ENCODE assay signal across 20 cellular contexts in genomic region chr17:39541652-39542051, GRCh38.
DNase-seq lines count a peak whose midpoint lies in the region; ATAC-seq, FAIRE-seq and TF ChIP-seq lines count a peak whose summit lies in the region.
"Had no signal": no experiment of that assay in that cellular context is flagged by ENCODE, and none has a peak within 500 bp of the region (broad histone marks: within the 10 kb centered on the region; RNA-seq: fewer than 3 reads in every experiment).

No MANE protein-coding gene starts in this region.

- no peak for TF ChIP-seq POLR2A in endothelial cell of umbilical vein (IDR thresholded peaks at IDR 0.05; ENCODE audit: low read depth, low read length)

- no peaks in the 10 kb centered on the region for H3K9me3 Mint-ChIP-seq in activated T-helper 17 cell treated with anti-CD3 and anti-CD28 coated beads, Interleukin-2, amount 50 U/mL, for 72 hours
- H3K9me3 Mint-ChIP-seq in dendritic cell treated with granulocyte-macrophage colony-stimulating factor and Interleukin-4, amounts not matched to agents 40 ng/mL and 50 ng/mL, for 4 days: no peaks in the 10 kb centered on the region
- no peaks in the 10 kb centered on the region for H3K9me3 Mint-ChIP-seq in Calu3 (ENCODE audit: low read depth, unreplicated experiment)
- H3K9me3 Mint-ChIP-seq: CD4-positive, alpha-beta memory T cell had no signal

- BruUV-seq in endothelial cell of umbilical vein (replicated peaks; lab: Mats Ljungman, UMichigan) (no TSS peak), Calu3 (replicated peaks; lab: Mats Ljungman, UMichigan) (no TSS peak)

- H3K9ac ChIP-seq in endothelial cell of umbilical vein (replicated peaks; ENCODE audit: extremely low read depth, insufficient read depth, low read length): no peak overlapping the region
- H3K9ac ChIP-seq: GM23248 had no signal

- intact Hi-C loops in dendritic cell treated with granulocyte-macrophage colony-stimulating factor and Interleukin-4, amounts not matched to agents 40 ng/mL and 50 ng/mL, for 4 days (cut with micrococcal nuclease): no loop called here
- intact Hi-C loops in endothelial cell of umbilical vein (cut with micrococcal nuclease) (no loop called here), Calu3 (cut with micrococcal nuclease; ENCODE audit: unreplicated experiment) (no loop called here)

- no peak overlapping the region for H3K4me2 ChIP-seq in endothelial cell of umbilical vein (ENCODE audit: insufficient read depth, low read length)
- H3K4me2 ChIP-seq in osteoblast (ENCODE audit: insufficient read depth, low read length): no peak overlapping the region
- H3K4me2 ChIP-seq: A549 had no signal

- no peak overlapping the region for H3K4me3 Mint-ChIP-seq in activated T-helper 17 cell treated with anti-CD3 and anti-CD28 coated beads, Interleukin-2, amount 50 U/mL, for 72 hours
- no peak overlapping the region for H3K4me3 Mint-ChIP-seq in dendritic cell treated with granulocyte-macrophage colony-stimulating factor and Interleukin-4, amounts not matched to agents 40 ng/mL and 50 ng/mL, for 4 days
- no peak overlapping the region for H3K4me3 Mint-ChIP-seq in Calu3 (ENCODE audit: low read depth, unreplicated experiment)
- H3K4me3 Mint-ChIP-seq: CD4-positive, alpha-beta memory T cell had no signal

- H3K79me2 ChIP-seq in endothelial cell of umbilical vein (ENCODE audit: control insufficient read depth, insufficient read depth, low read length) (no peaks in the 10 kb centered on the region), osteoblast (ENCODE audit: insufficient read depth, low read length) (no peaks in the 10 kb centered on the region)

- no peaks in the 10 kb centered on the region for H3K9me1 ChIP-seq in endothelial cell of umbilical vein (replicated peaks; ENCODE audit: control insufficient read depth, extremely low read depth, insufficient read depth, low read length)

- H3K27me3 Mint-ChIP-seq in activated T-helper 17 cell treated with anti-CD3 and anti-CD28 coated beads, Interleukin-2, amount 50 U/mL, for 72 hours: no peaks in the 10 kb centered on the region
- no peaks in the 10 kb centered on the region for H3K27me3 Mint-ChIP-seq in dendritic cell treated with granulocyte-macrophage colony-stimulating factor and Interleukin-4, amounts not matched to agents 40 ng/mL and 50 ng/mL, for 4 days
- no peaks in the 10 kb centered on the region for H3K27me3 Mint-ChIP-seq in Calu3 (ENCODE audit: unreplicated experiment)
- H3K27me3 Mint-ChIP-seq: CD4-positive, alpha-beta memory T cell had no signal

- H3K9me3 ChIP-seq in endothelial cell of umbilical vein (replicated peaks; ENCODE audit: control insufficient read depth, insufficient read depth, low read length) (no peaks in the 10 kb centered on the region), osteoblast (ENCODE audit: low read depth, low read length) (no peaks in the 10 kb centered on the region)
- H3K9me3 ChIP-seq: A549 had no signal

- dilution Hi-C loops in endothelial cell of umbilical vein (cut with MboI; ENCODE audit: extremely low pct_ligation_motif_present, low sequenced_read_pairs): no loop called here

- peaks cover 19% of the 10 kb centered on the region for H3K36me3 Mint-ChIP-seq in activated T-helper 17 cell treated with anti-CD3 and anti-CD28 coated beads, Interleukin-2, amount 50 U/mL, for 72 hours (ENCODE audit: low read depth)
- H3K36me3 Mint-ChIP-seq in dendritic cell treated with granulocyte-macrophage colony-stimulating factor and Interleukin-4, amounts not matched to agents 40 ng/mL and 50 ng/mL, for 4 days (ENCODE audit: low read depth): peaks cover 29% of the 10 kb centered on the region
- H3K36me3 Mint-ChIP-seq in Calu3 (ENCODE audit: insufficient read depth, unreplicated experiment): peaks cover 18% of the 10 kb centered on the region

- H3K27ac Mint-ChIP-seq in activated T-helper 17 cell treated with anti-CD3 and anti-CD28 coated beads, Interleukin-2, amount 50 U/mL, for 72 hours: peak overlapping the region; percentile 20
- H3K27ac Mint-ChIP-seq in dendritic cell treated with granulocyte-macrophage colony-stimulating factor and Interleukin-4, amounts not matched to agents 40 ng/mL and 50 ng/mL, for 4 days: peak overlapping the region; percentile 31
- H3K27ac Mint-ChIP-seq in Calu3 (ENCODE audit: unreplicated experiment): no peak overlapping the region
- H3K27ac Mint-ChIP-seq: CD4-positive, alpha-beta memory T cell had no signal

- H2AFZ ChIP-seq in endothelial cell of umbilical vein (ENCODE audit: low read depth, low read length) (no peak overlapping the region), osteoblast (ENCODE audit: low read length) (no peak overlapping the region)
- H2AFZ ChIP-seq: GM23248 had no signal

- H3K27ac ChIP-seq in endothelial cell of umbilical vein (ENCODE audit: insufficient read depth, low read depth, low read length) (no peak overlapping the region), osteoblast (ENCODE audit: low read depth, low read length) (no peak overlapping the region)
- H3K27ac ChIP-seq: A549, GM23248 had no signal

- H3K4me1 ChIP-seq in endothelial cell of umbilical vein (ENCODE audit: control insufficient read depth, extremely low read depth, insufficient read depth, low read length) (peaks cover 10% of the 10 kb centered on the region), osteoblast (ENCODE audit: insufficient read depth, low read length) (no peaks in the 10 kb centered on the region)
- H3K4me1 ChIP-seq: A549 had no signal

- H4K20me1 ChIP-seq in endothelial cell of umbilical vein (replicated peaks; ENCODE audit: control insufficient read depth, extremely low read depth, insufficient read depth, low read length) (no peaks in the 10 kb centered on the region), osteoblast (ENCODE audit: insufficient read depth, low read length) (peaks cover 8% of the 10 kb centered on the region)

- no peak for ATAC-seq in activated T-helper 17 cell treated with anti-CD3 and anti-CD28 coated beads, Interleukin-2, amount 50 U/mL, for 72 hours (replicated peaks)
- no peak for ATAC-seq in HG02642 (IDR thresholded peaks at IDR 0.05; ENCODE audit: poor library complexity, unreplicated experiment)
- ATAC-seq: A549, GM12878 had no signal

- H3K4me1 Mint-ChIP-seq in activated T-helper 17 cell treated with anti-CD3 and anti-CD28 coated beads, Interleukin-2, amount 50 U/mL, for 72 hours: peaks cover 5% of the 10 kb centered on the region
- H3K4me1 Mint-ChIP-seq in dendritic cell treated with granulocyte-macrophage colony-stimulating factor and Interleukin-4, amounts not matched to agents 40 ng/mL and 50 ng/mL, for 4 days (ENCODE audit: low read depth): peaks cover 29% of the 10 kb centered on the region
- peaks cover 24% of the 10 kb centered on the region for H3K4me1 Mint-ChIP-seq in Calu3 (ENCODE audit: low read depth, unreplicated experiment)

- no peak for TF ChIP-seq CTCF in endothelial cell of umbilical vein (IDR thresholded peaks at IDR 0.05; ENCODE audit: extremely low read depth in 1 of 2, insufficient read depth in 1 of 2, low read depth in 1 of 2, low read length in 2 of 2)
- TF ChIP-seq CTCF in Calu3 (IDR thresholded peaks at IDR 0.05; ENCODE audit: unreplicated experiment): no peak
- no peak for TF ChIP-seq CTCF in osteoblast (IDR thresholded peaks at IDR 0.05; ENCODE audit: extremely low read depth, low read depth, low read length)

- DNase-seq in endothelial cell of umbilical vein (ENCODE audit: low read depth, low spot score): peak; percentile 75
- DNase-seq in pulmonary artery endothelial cell (ENCODE audit: low read depth, low spot score): peak; percentile 54
- DNase-seq in Calu3: no peak
- DNase-seq in osteoblast (ENCODE audit: insufficient read length, low spot score, missing footprints): no peak
- DNase-seq: 8988T; C1 segment of cervical spinal cord; CD4-positive, alpha-beta memory T cell; COR-L47; DMS153; DND-41; GDM1; GM23248; H7; HCEC 1CT had no signal

- peaks cover 0 to 3% of the 10 kb centered on the region in 2 experiments for H3K36me3 ChIP-seq in endothelial cell of umbilical vein (ENCODE audit: control insufficient read depth in 2 of 2, extremely low read depth in 1 of 2, insufficient read depth in 2 of 2, low read length in 2 of 2)
- H3K36me3 ChIP-seq in osteoblast (ENCODE audit: insufficient read depth, low read length): peaks cover 6% of the 10 kb centered on the region

- CTCF ChIA-PET in endothelial cell of umbilical vein (lab: Charles Lee): interaction anchor here (1.0 to 1.9 kb wide), 2 partner anchors 80 to 82 kb away, joined by 5 read pairs; no protein-coding TSS in a partner anchor
- CTCF ChIA-PET in Calu3 (lab: Charles Lee): interaction anchor here (0.6 kb wide), 1 partner anchor 52 kb away, joined by 4 read pairs; no protein-coding TSS in a partner anchor

- peak; percentile 91 for FAIRE-seq in endothelial cell of umbilical vein (lab: Jason Lieb, UNC)
- FAIRE-seq: A549, GM12878, H1 had no signal

- POLR2A ChIA-PET in endothelial cell of umbilical vein (lab: Charles Lee): no interaction called here

- no peak overlapping the region for H3K4me3 ChIP-seq in endothelial cell of umbilical vein (replicated peaks in 1 of 3; ENCODE audit: insufficient read depth in 1 of 3, low read depth in 1 of 3, low read length in 3 of 3)
- no peak overlapping the region for H3K4me3 ChIP-seq in osteoblast (ENCODE audit: insufficient read depth, low read length)
- H3K4me3 ChIP-seq: A549, GM12878, GM23248 had no signal

- H3K27me3 ChIP-seq in endothelial cell of umbilical vein (ENCODE audit: control insufficient read depth in 2 of 2, insufficient read depth in 2 of 2, low read length in 2 of 2) (no peaks in the 10 kb centered on the region), osteoblast (ENCODE audit: insufficient read depth, low read length) (no peaks in the 10 kb centered on the region)

TF ChIP-seq in endothelial cell of umbilical vein, 7 proteins besides CTCF, POLR2A, EP300 and RAD21:
- no peak for TF ChIP-seq EZH2 (IDR thresholded peaks at IDR 0.05; ENCODE audit: borderline replicate concordance, low read depth, low read length, severe bottlenecking)
- no peak for TF ChIP-seq MYC (IDR thresholded peaks at IDR 0.05; ENCODE audit: low read depth, low read length)
- TF ChIP-seq, protein P1, sequence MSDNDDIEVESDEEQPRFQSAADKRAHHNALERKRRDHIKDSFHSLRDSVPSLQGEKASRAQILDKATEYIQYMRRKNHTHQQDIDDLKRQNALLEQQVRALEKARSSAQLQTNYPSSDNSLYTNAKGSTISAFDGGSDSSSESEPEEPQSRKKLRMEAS (IDR thresholded peaks at IDR 0.05; ENCODE audit: insufficient read depth, insufficient read length): no peak
- TF ChIP-seq GATA2 (IDR thresholded peaks at IDR 0.05; ENCODE audit: insufficient read depth, insufficient read length, low read depth, low read length): peak; percentile 62
- TF ChIP-seq POLR2AphosphoS5 (IDR thresholded peaks at IDR 0.05; ENCODE audit: insufficient read depth, low read depth, low read length): peak; percentile 45
- TF ChIP-seq FOS (IDR thresholded peaks at IDR 0.05; ENCODE audit: borderline replicate concordance, insufficient read depth, low read length): peak; percentile 55
- TF ChIP-seq JUN (IDR thresholded peaks at IDR 0.05; ENCODE audit: borderline replicate concordance, insufficient read depth, insufficient read length, low read depth): no peak

Comparison
In these comparisons a context has a peak if more than half of its experiments do, and no peak if none do; other contexts are left out.
1. DNase-seq: peak in endothelial cell of umbilical vein (single experiment) and pulmonary artery endothelial cell (single experiment); none in Calu3 (single experiment) and osteoblast (single experiment).